14 cellular contexts compared by ENCODE assay signal in the genomic region with DNA sequence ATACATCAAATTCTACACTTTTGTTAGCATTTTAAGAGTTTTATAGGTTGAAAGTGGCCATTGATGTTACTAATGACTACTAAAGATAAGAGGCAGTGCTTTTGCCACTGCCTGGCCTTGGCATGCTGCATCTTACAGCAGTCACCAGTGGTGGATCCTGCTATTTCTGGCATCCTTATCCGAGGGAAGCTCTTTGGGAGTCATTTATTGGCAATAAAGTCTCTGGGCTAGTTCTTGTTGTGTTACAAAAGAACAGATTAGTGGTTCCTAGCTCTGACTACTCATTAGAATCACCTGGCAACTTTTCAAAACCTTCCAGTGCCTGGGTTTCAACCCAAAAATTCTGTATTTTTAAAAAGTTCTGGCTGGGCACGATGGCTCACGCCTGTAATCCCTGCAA.
"Had no signal": no experiment of that assay in that cellular context is flagged by ENCODE, and none has a peak within 500 bp of the region (broad histone marks: within the 10 kb centered on the region; RNA-seq: fewer than 3 reads in every experiment).

No MANE protein-coding gene starts in this region.

- H3K4me1 ChIP-seq: suprapubic skin had no signal

- H3K27ac ChIP-seq: brain microvascular endothelial cell, suprapubic skin had no signal

- ATAC-seq: activated CD8-positive, alpha-beta T cell treated with anti-CD3 and anti-CD28 coated beads for 36 hours; activated T-cell treated with anti-CD3 and anti-CD28 coated beads, Interleukin-2, amount 50 U/mL, for 4 hours; effector memory CD8-positive, alpha-beta T cell; stimulated activated naive CD8-positive, alpha-beta T cell treated with anti-CD3 and anti-CD28 coated beads, Interleukin-15, Interleukin-2, amounts not matched to agents 100 U/mL and 50 U/mL, for 24 hours had no signal

- H3K4me3 ChIP-seq: suprapubic skin had no signal

- H3K9me3 ChIP-seq: suprapubic skin had no signal

- H3K27me3 ChIP-seq: brain microvascular endothelial cell, suprapubic skin had no signal

- DNase-seq: activated CD4-positive, alpha-beta T cell treated with anti-CD3 and anti-CD28 coated beads for 4 hours; activated CD8-positive, alpha-beta T cell treated with anti-CD3 and anti-CD28 coated beads for 36 hours; activated effector memory CD4-positive, alpha-beta T cell treated with Interleukin-2 at 50 U/mL for 16 hours; activated T-cell treated with anti-CD3 and anti-CD28 coated beads, Interleukin-2, amount 50 U/mL, for 4 hours; amniotic stem cell; brain microvascular endothelial cell; dermis blood vessel endothelial cell; effector memory CD8-positive, alpha-beta T cell; hippocampal formation; kidney; mesenchymal stem cell; nucleus accumbens; stimulated activated naive CD8-positive, alpha-beta T cell treated with anti-CD3 and anti-CD28 coated beads, Interleukin-15, Interleukin-2, amounts not matched to agents 100 U/mL and 50 U/mL, for 24 hours had no signal
